2 cellular contexts compared by ENCODE assay signal in genomic region chr15:89346516-89346915, GRCh38.
TF ChIP-seq lines count a peak whose summit lies in the region.

No MANE protein-coding gene starts in this region.

TF ChIP-seq in A549, 52 proteins besides CTCF, POLR2A, EP300 and RAD21 (continued from another document):
- TF ChIP-seq PBX3 (IDR thresholded peaks at IDR 0.05), result no peak

TF ChIP-seq in K562, 482 proteins besides CTCF, POLR2A, EP300 and RAD21 (continued from another document):
- no peak for TF ChIP-seq BRCA1 (IDR thresholded peaks at IDR 0.05)
- TF ChIP-seq BRCA1 (CRISPR knock-in tag; IDR thresholded peaks at IDR 0.05), result no peak
- TF ChIP-seq MYNN (IDR thresholded peaks at IDR 0.05), result no peak
- no peak for TF ChIP-seq MYNN (CRISPR knock-in tag; IDR thresholded peaks at IDR 0.05)
- no peak for TF ChIP-seq SMAD2 (IDR thresholded peaks at IDR 0.05; ENCODE audit: low read depth, low read length)
- TF ChIP-seq TBL1XR1 (IDR thresholded peaks at IDR 0.05; ENCODE audit: low read length in 2 of 2), result no peak
- no peak for TF ChIP-seq ZNF384 (IDR thresholded peaks at IDR 0.05; ENCODE audit: low read depth, low read length)
- no peak for TF ChIP-seq ZNF699 (CRISPR knock-in tag; IDR thresholded peaks at IDR 0.05; ENCODE audit: insufficient replicate concordance)
- TF ChIP-seq JUN (IDR thresholded peaks at IDR 0.05; ENCODE audit: borderline replicate concordance, low read depth, low read length), result no peak
- no peak for TF ChIP-seq JUN (CRISPR knock-in tag; IDR thresholded peaks at IDR 0.05; ENCODE audit: borderline replicate concordance)
- TF ChIP-seq SREBF1 (IDR thresholded peaks at IDR 0.05; ENCODE audit: borderline replicate concordance, low read depth, low read length), result no peak
- TF ChIP-seq NKRF (IDR thresholded peaks at IDR 0.05; ENCODE audit: borderline replicate concordance), result no peak
- TF ChIP-seq RBFOX2 (IDR thresholded peaks at IDR 0.05; ENCODE audit: low read depth, low read length), result no peak
- no peak for TF ChIP-seq TAF9B (IDR thresholded peaks at IDR 0.05; ENCODE audit: partially characterized antibody)
- no peak for TF ChIP-seq ZNF766 (CRISPR knock-in tag; conservative IDR thresholded peaks at IDR 0.05)
- TF ChIP-seq KLF10 (CRISPR knock-in tag; IDR thresholded peaks at IDR 0.05), result no peak
- TF ChIP-seq ZBTB12 (CRISPR knock-in tag; IDR thresholded peaks at IDR 0.05), result no peak
- TF ChIP-seq MITF (IDR thresholded peaks at IDR 0.05), result no peak
- no peak for TF ChIP-seq PTRF (tag; IDR thresholded peaks at IDR 0.05)
- no peak for TF ChIP-seq ZSCAN29 (IDR thresholded peaks at IDR 0.05)
